8 cellular contexts compared by ENCODE assay signal in the genomic region with DNA sequence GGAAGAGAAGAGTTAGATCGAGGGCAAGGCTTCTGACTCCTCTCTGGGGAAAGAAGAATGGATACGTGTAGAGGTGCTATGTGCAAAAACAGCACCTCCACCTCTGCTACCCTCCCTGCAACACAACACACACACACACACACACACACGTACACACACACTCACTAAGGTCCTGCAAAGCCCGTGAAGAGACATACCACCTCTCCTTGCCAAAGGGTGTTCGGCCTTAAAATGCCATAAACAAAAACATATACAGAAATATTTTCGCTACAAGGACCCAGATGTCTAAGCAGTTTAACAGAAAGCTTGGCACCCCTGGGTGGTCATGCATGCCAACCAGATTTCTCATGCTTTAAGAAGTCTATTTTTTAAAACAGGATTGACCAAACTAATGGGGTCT. TPM values are rescaled to one million over a fixed set of nuclear protein-coding genes. Genes with fewer than 3 reads are reported as not detected.
DNase-seq lines count a peak whose midpoint lies in the region; ATAC-seq and TF ChIP-seq lines count a peak whose summit lies in the region.

No MANE protein-coding gene starts in this region.

- H3K9me3 Mint-ChIP-seq in brain = peaks cover 0 to 8% (median 0%) of the 10 kb centered on the region in 5 experiments
- peaks cover 0 to 12% (median 0%) of the 10 kb centered on the region in 11 donors for H3K9me3 Mint-ChIP-seq in naive thymus-derived CD4-positive, alpha-beta T cell

- no peak for ATAC-seq in naive thymus-derived CD4-positive, alpha-beta T cell
- ATAC-seq in GM18909 (IDR thresholded peaks at IDR 0.05; ENCODE audit: poor library complexity, unreplicated experiment) = no peak

- H3K36me3 Mint-ChIP-seq in brain = peaks cover 13% of the 10 kb centered on the region
- peaks cover 7 to 24% (median 15%) of the 10 kb centered on the region in 5 donors for H3K36me3 Mint-ChIP-seq in naive thymus-derived CD4-positive, alpha-beta T cell

- peak overlapping the region; percentile 88 to 93 (median 90) for H3K4me3 Mint-ChIP-seq in brain
- peak overlapping the region; percentile 87 to 97 (median 92) for H3K4me3 Mint-ChIP-seq in naive thymus-derived CD4-positive, alpha-beta T cell

- TF ChIP-seq CTCF in BJ (IDR thresholded peaks at IDR 0.05; ENCODE audit: insufficient read depth, low read depth, low read length) = no peak
- TF ChIP-seq CTCF in brain (conservative IDR thresholded peaks at IDR 0.05) = no peak

- no peaks in the 10 kb centered on the region for H3K36me3 ChIP-seq in BJ (ENCODE audit: control insufficient read depth, insufficient read depth, low read length)
- H3K36me3 ChIP-seq in naive thymus-derived CD4-positive, alpha-beta T cell (ENCODE audit: control insufficient read depth in 2 of 3, insufficient read depth in 3 of 3, low read length in 3 of 3) = peaks cover 0 to 8% (median 0%) of the 10 kb centered on the region in 3 experiments

- intact Hi-C loops in naive thymus-derived CD4-positive, alpha-beta T cell (cut with micrococcal nuclease) = loop anchor here in 1 of 2 donors (2.0 kb wide), 2 partner anchors 37 to 165 kb away; no protein-coding TSS in a partner anchor

- H3K4me3 ChIP-seq in BJ (ENCODE audit: low read depth, low read length) = peak overlapping the region; percentile 76
- peak overlapping the region; percentile 87 for H3K4me3 ChIP-seq in Jurkat, Clone E6-1 (ENCODE audit: low read length)
- peak overlapping the region; percentile 94 for H3K4me3 ChIP-seq in naive thymus-derived CD4-positive, alpha-beta T cell (ENCODE audit: low read length)

- H3K4me1 Mint-ChIP-seq in brain = peaks cover 56% of the 10 kb centered on the region
- H3K4me1 Mint-ChIP-seq in naive thymus-derived CD4-positive, alpha-beta T cell = peaks cover 51 to 89% (median 80%) of the 10 kb centered on the region in 7 donors

- peaks cover 18% of the 10 kb centered on the region for H3K27me3 Mint-ChIP-seq in brain
- H3K27me3 Mint-ChIP-seq in naive thymus-derived CD4-positive, alpha-beta T cell = no peaks in the 10 kb centered on the region

- POLR2A ChIA-PET in BJ (lab: Charles Lee) = no interaction called here
- POLR2A ChIA-PET in naive thymus-derived CD4-positive, alpha-beta T cell (lab: Charles Lee) = interaction anchor here (1.2 to 4.3 kb wide), 4 partner anchors 15 to 52 kb away, joined by 3 to 65 read pairs (median 16); partner anchors contain the start of genes ALPK1 and AP1AR

- peaks cover 29 to 50% of the 10 kb centered on the region in 2 donors for H3K4me1 ChIP-seq in naive thymus-derived CD4-positive, alpha-beta T cell (ENCODE audit: control insufficient read depth in 2 of 2, insufficient read depth in 2 of 2, low read length in 2 of 2)

- CTCF ChIA-PET in BJ (lab: Yijun Ruan, JAX) = no interaction called here
- CTCF ChIA-PET in naive thymus-derived CD4-positive, alpha-beta T cell (lab: Charles Lee) = no interaction called here

- no peaks in the 10 kb centered on the region for H3K9me3 ChIP-seq in naive thymus-derived CD4-positive, alpha-beta T cell (ENCODE audit: control insufficient read depth in 2 of 3, low read length in 3 of 3)

- peak overlapping the region; percentile 50 to 58 (median 53) for H3K27ac Mint-ChIP-seq in brain
- peak overlapping the region; percentile 21 to 95 (median 90) for H3K27ac Mint-ChIP-seq in naive thymus-derived CD4-positive, alpha-beta T cell

- no peaks in the 10 kb centered on the region for H3K27me3 ChIP-seq in BJ (ENCODE audit: control insufficient read depth, insufficient read depth, low read length)
- no peaks in the 10 kb centered on the region for H3K27me3 ChIP-seq in naive thymus-derived CD4-positive, alpha-beta T cell (ENCODE audit: control insufficient read depth in 2 of 2, insufficient read depth in 2 of 2, low read length in 2 of 2)

- peak overlapping the region; percentile 81 for H3K27ac ChIP-seq in naive thymus-derived CD4-positive, alpha-beta T cell (ENCODE audit: low read depth, low read length)

- DNase-seq in BJ (ENCODE audit: low read depth) = no peak
- DNase-seq in Jurkat, Clone E6-1 (ENCODE audit: low read depth, low spot score) = no peak
- DNase-seq in naive thymus-derived CD4-positive, alpha-beta T cell = no peak
- DNase-seq in OCI-M1 (lab: John Stamatoyannopoulos, UW) = no peak
- no peak for DNase-seq in hepatic stellate cell (ENCODE audit: low spot score)
- no peak for DNase-seq in T-helper 9 cell

RNA-seq across cellular contexts. Expression of gene TIFA, which starts 1.5 kb away (rescaled TPM):
- 2.2 and 5.6 TPM in 2 replicates for polyA plus RNA-seq in BJ (2011; rRNA removed)
- polyA minus RNA-seq in BJ (2011; rRNA and poly(A)+ RNA removed) = 1.6 and 1.8 TPM in 2 replicates
- polyA plus RNA-seq in Jurkat, Clone E6-1 (2012; ENCODE audit: insufficient read depth, insufficient read length) = 17.0 TPM
- polyA plus RNA-seq in brain (ENCODE audit: insufficient read depth, low read depth, low replicate concordance) = 4.6 TPM
- total RNA-seq in naive thymus-derived CD4-positive, alpha-beta T cell = 10 to 100 TPM in 4 of 5 experiments, 1 to 10 TPM in 1; 8.7 to 38.8 (median 12.3) TPM
- 10 to 100 TPM; 11.5 to 19.9 TPM for polyA plus RNA-seq in naive thymus-derived CD4-positive, alpha-beta T cell

RNA-seq across cellular contexts. Expression of gene ALPK1, which starts 13.0 kb away (rescaled TPM):
- polyA plus RNA-seq in BJ (2011; rRNA removed) (7.6 and 11.8 TPM in 2 replicates), brain (ENCODE audit: insufficient read depth, low read depth, low replicate concordance) (0.85 TPM)
- 10.6 and 11.3 TPM in 2 replicates for polyA minus RNA-seq in BJ (2011; rRNA and poly(A)+ RNA removed)
- polyA plus RNA-seq in Jurkat, Clone E6-1 (2012; ENCODE audit: insufficient read depth, insufficient read length) = 0.74 TPM
- total RNA-seq in naive thymus-derived CD4-positive, alpha-beta T cell = 10 to 100 TPM; 15.5 to 35.0 (median 19.8) TPM
- polyA plus RNA-seq in naive thymus-derived CD4-positive, alpha-beta T cell = 1 to 10 TPM; 5.0 to 5.7 TPM

RNA-seq across cellular contexts. Expression of gene AP1AR, which starts 52.6 kb away (rescaled TPM):
- polyA plus RNA-seq in BJ (2011; rRNA removed) (3.3 and 8.3 TPM in 2 replicates), brain (ENCODE audit: insufficient read depth, low read depth, low replicate concordance) (3.4 TPM)
- 1.7 and 2.1 TPM in 2 replicates for polyA minus RNA-seq in BJ (2011; rRNA and poly(A)+ RNA removed)
- polyA plus RNA-seq in Jurkat, Clone E6-1 (2012; ENCODE audit: insufficient read depth, insufficient read length) = 24.9 TPM
- total RNA-seq in naive thymus-derived CD4-positive, alpha-beta T cell = 10 to 100 TPM in 4 of 5 experiments, 1 to 10 TPM in 1; 7.3 to 21.0 (median 17.0) TPM
- 10 to 100 TPM; 16.4 to 23.8 TPM for polyA plus RNA-seq in naive thymus-derived CD4-positive, alpha-beta T cell
